10 cellular contexts compared by ENCODE assay signal in genomic region chr2:76275788-76276187, GRCh38.
"Had no signal": no experiment of that assay in that cellular context is flagged by ENCODE, and none has a peak within 500 bp of the region (broad histone marks: within the 10 kb centered on the region; RNA-seq: fewer than 3 reads in every experiment).

No MANE protein-coding gene starts in this region.

- H3K27ac Mint-ChIP-seq: GM23338, HFFc6 had no signal

- DNase-seq: HFFc6, IMR-90, KG1 had no signal

- ATAC-seq: GM23338, HCT116, K562 had no signal

- H2AFZ ChIP-seq: GM23338 had no signal

- H3K4me3 Mint-ChIP-seq: GM23338, HFFc6 had no signal

- H3K36me3 ChIP-seq: HAP-1 had no signal

- H3K4me1 ChIP-seq: HAP-1 had no signal

- H3K4me3 ChIP-seq: GM23338, HAP-1, K562 had no signal

- H3K9me3 ChIP-seq: HAP-1 had no signal

- FAIRE-seq: H1, H54, HTR-8/SVneo, K562 had no signal

- H3K9me3 Mint-ChIP-seq: GM23338 had no signal

- H3K4me2 ChIP-seq: GM23338 had no signal
